Comparison of ENCODE assay signal across 8 cellular contexts in genomic region chr19:36605839-36606478, GRCh38. TPM values are rescaled to one million over a fixed set of nuclear protein-coding genes. Genes with fewer than 3 reads are reported as not detected.
DNase-seq lines count a peak whose midpoint lies in the region; ATAC-seq and TF ChIP-seq lines count a peak whose summit lies in the region.

No MANE protein-coding gene starts in this region.

- H3K4me1 ChIP-seq in HEK293 (ENCODE audit: control insufficient read depth, insufficient read depth, low read length), result peaks cover 6% of the 10 kb centered on the region
- H3K4me1 ChIP-seq in iPS-15b (ENCODE audit: control insufficient read depth, insufficient read depth, low read length), result no peaks in the 10 kb centered on the region

- peaks cover 12% of the 10 kb centered on the region for H3K27me3 ChIP-seq in iPS-15b (ENCODE audit: control insufficient read depth, insufficient read depth, low read length)

- H3K9ac ChIP-seq in iPS-15b (ENCODE audit: low read depth, low read length), result no peak overlapping the region

- peaks cover 21% of the 10 kb centered on the region for H3K4me1 Mint-ChIP-seq in activated CD8-positive, alpha-beta T cell treated with anti-CD3 and anti-CD28 coated beads for 36 hours (ENCODE audit: low read depth)
- H3K4me1 Mint-ChIP-seq in stimulated activated naive CD8-positive, alpha-beta T cell treated with anti-CD3 and anti-CD28 coated beads, Interleukin-15, amount 100 ng/mL, for 72 hours, result peaks cover 28% of the 10 kb centered on the region

- intact Hi-C loops in activated CD8-positive, alpha-beta T cell treated with anti-CD3 and anti-CD28 coated beads for 36 hours (cut with micrococcal nuclease), result no loop called here

- peaks cover 52% of the 10 kb centered on the region for H3K36me3 Mint-ChIP-seq in activated CD8-positive, alpha-beta T cell treated with anti-CD3 and anti-CD28 coated beads for 36 hours (ENCODE audit: low read depth)

- DNase-seq in CD1c-positive myeloid dendritic cell (ENCODE audit: extremely low spot score), result peak; percentile 26
- no peak for DNase-seq in activated CD8-positive, alpha-beta T cell treated with anti-CD3 and anti-CD28 coated beads for 36 hours
- DNase-seq in stimulated activated naive CD8-positive, alpha-beta T cell treated with anti-CD3 and anti-CD28 coated beads, Interleukin-15, amount 100 ng/mL, for 72 hours, result no peak
- no peak for DNase-seq in central memory CD4-positive, alpha-beta T cell
- no peak for DNase-seq in NCI-H774 (lab: John Stamatoyannopoulos, UW)
- DNase-seq in SHP77 (lab: John Stamatoyannopoulos, UW), result no peak

- POLR2A ChIA-PET in HEK293 (lab: Yijun Ruan, JAX), result interaction anchor here (0.8 to 2.8 kb wide), 14 partner anchors 10 to 245 kb away, joined by 3 to 45 read pairs (median 6); partner anchors contain the start of genes ZNF260, ZNF345, ZNF461 and ZNF529
- POLR2A ChIA-PET in activated CD8-positive, alpha-beta T cell treated with anti-CD3 and anti-CD28 coated beads for 36 hours (lab: Charles Lee), result interaction anchor here (1.0 to 2.9 kb wide), 7 partner anchors 20 to 117 kb away, joined by 3 to 15 read pairs (median 5); partner anchors contain the start of genes ZNF461, ZNF529 and ZNF566

- CTCF ChIA-PET in HEK293 (lab: Yijun Ruan, JAX), result no interaction called here
- CTCF ChIA-PET in activated CD8-positive, alpha-beta T cell treated with anti-CD3 and anti-CD28 coated beads for 36 hours (lab: Charles Lee), result no interaction called here

- H3K9me3 ChIP-seq in HEK293 (ENCODE audit: control insufficient read depth, insufficient read depth, low read depth, low read length), result peaks cover 17% of the 10 kb centered on the region
- H3K9me3 ChIP-seq in iPS-15b (ENCODE audit: control insufficient read depth, insufficient read depth, low read length), result no peaks in the 10 kb centered on the region

- H3K27me3 Mint-ChIP-seq in activated CD8-positive, alpha-beta T cell treated with anti-CD3 and anti-CD28 coated beads for 36 hours, result no peaks in the 10 kb centered on the region
- H3K27me3 Mint-ChIP-seq in stimulated activated naive CD8-positive, alpha-beta T cell treated with anti-CD3 and anti-CD28 coated beads, Interleukin-15, amount 100 ng/mL, for 72 hours, result no peaks in the 10 kb centered on the region

- peak overlapping the region; percentile 98 for H3K27ac Mint-ChIP-seq in activated CD8-positive, alpha-beta T cell treated with anti-CD3 and anti-CD28 coated beads for 36 hours
- H3K27ac Mint-ChIP-seq in stimulated activated naive CD8-positive, alpha-beta T cell treated with anti-CD3 and anti-CD28 coated beads, Interleukin-15, amount 100 ng/mL, for 72 hours, result peak overlapping the region; percentile 92 to 99

- TF ChIP-seq CTCF in HEK293 (tag by site-specific recombination; IDR thresholded peaks at IDR 0.05), result no peak
- no peak for TF ChIP-seq CTCF in activated CD8-positive, alpha-beta T cell treated with anti-CD3 and anti-CD28 coated beads for 36 hours (IDR thresholded peaks at IDR 0.05)

- peak overlapping the region; percentile 57 for H3K4me3 ChIP-seq in HEK293 (ENCODE audit: low read depth, low read length)
- peak overlapping the region; percentile 91 for H3K4me3 ChIP-seq in iPS-15b (ENCODE audit: low read depth, low read length)

- H3K4me3 Mint-ChIP-seq in activated CD8-positive, alpha-beta T cell treated with anti-CD3 and anti-CD28 coated beads for 36 hours, result peak overlapping the region; percentile 98
- peak overlapping the region; percentile 92 to 94 for H3K4me3 Mint-ChIP-seq in stimulated activated naive CD8-positive, alpha-beta T cell treated with anti-CD3 and anti-CD28 coated beads, Interleukin-15, amount 100 ng/mL, for 72 hours

- H3K9me3 Mint-ChIP-seq in activated CD8-positive, alpha-beta T cell treated with anti-CD3 and anti-CD28 coated beads for 36 hours, result peaks cover 10% of the 10 kb centered on the region
- H3K9me3 Mint-ChIP-seq in stimulated activated naive CD8-positive, alpha-beta T cell treated with anti-CD3 and anti-CD28 coated beads, Interleukin-15, amount 100 ng/mL, for 72 hours, result peaks cover 25 to 27% of the 10 kb centered on the region in 2 donors

- peak overlapping the region; percentile 98; the same call in 1 of the 2 replicates for H3K27ac ChIP-seq in HEK293 (ENCODE audit: extremely low read depth, low read depth, low read length)

- H3K36me3 ChIP-seq in HEK293 (ENCODE audit: control insufficient read depth in 2 of 2, insufficient read depth in 1 of 2, low read length in 2 of 2), result peaks cover 39 to 67% of the 10 kb centered on the region in 2 experiments
- H3K36me3 ChIP-seq in iPS-15b (ENCODE audit: control insufficient read depth, insufficient read depth, low read length), result peaks cover 2% of the 10 kb centered on the region

- peak; percentile 19 for ATAC-seq in activated CD8-positive, alpha-beta T cell treated with anti-CD3 and anti-CD28 coated beads for 36 hours
- ATAC-seq in stimulated activated naive CD8-positive, alpha-beta T cell treated with anti-CD3 and anti-CD28 coated beads, Interleukin-15, amount 100 ng/mL, for 72 hours, result peak; percentile 48

TF ChIP-seq in HEK293, 187 proteins besides CTCF, POLR2A, EP300 and RAD21 (continues in another document):
- TF ChIP-seq, protein P1, sequence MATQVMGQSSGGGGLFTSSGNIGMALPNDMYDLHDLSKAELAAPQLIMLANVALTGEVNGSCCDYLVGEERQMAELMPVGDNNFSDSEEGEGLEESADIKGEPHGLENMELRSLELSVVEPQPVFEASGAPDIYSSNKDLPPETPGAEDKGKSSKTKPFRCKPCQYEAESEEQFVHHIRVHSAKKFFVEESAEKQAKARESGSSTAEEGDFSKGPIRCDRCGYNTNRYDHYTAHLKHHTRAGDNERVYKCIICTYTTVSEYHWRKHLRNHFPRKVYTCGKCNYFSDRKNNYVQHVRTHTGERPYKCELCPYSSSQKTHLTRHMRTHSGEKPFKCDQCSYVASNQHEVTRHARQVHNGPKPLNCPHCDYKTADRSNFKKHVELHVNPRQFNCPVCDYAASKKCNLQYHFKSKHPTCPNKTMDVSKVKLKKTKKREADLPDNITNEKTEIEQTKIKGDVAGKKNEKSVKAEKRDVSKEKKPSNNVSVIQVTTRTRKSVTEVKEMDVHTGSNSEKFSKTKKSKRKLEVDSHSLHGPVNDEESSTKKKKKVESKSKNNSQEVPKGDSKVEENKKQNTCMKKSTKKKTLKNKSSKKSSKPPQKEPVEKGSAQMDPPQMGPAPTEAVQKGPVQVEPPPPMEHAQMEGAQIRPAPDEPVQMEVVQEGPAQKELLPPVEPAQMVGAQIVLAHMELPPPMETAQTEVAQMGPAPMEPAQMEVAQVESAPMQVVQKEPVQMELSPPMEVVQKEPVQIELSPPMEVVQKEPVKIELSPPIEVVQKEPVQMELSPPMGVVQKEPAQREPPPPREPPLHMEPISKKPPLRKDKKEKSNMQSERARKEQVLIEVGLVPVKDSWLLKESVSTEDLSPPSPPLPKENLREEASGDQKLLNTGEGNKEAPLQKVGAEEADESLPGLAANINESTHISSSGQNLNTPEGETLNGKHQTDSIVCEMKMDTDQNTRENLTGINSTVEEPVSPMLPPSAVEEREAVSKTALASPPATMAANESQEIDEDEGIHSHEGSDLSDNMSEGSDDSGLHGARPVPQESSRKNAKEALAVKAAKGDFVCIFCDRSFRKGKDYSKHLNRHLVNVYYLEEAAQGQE (tag by site-specific recombination; IDR thresholded peaks at IDR 0.05), result 0 out of 2 replicates have a peak, but pooled peaks have one; percentile 52
- TF ChIP-seq HIC1 (tag by site-specific recombination; IDR thresholded peaks at IDR 0.05) (no peak), ZBTB20 (tag by site-specific recombination; IDR thresholded peaks at IDR 0.05) (0 out of 2 replicates have a peak, but pooled peaks have one; percentile 11), ZNF426 (tag by site-specific recombination; IDR thresholded peaks at IDR 0.05) (no peak), GFI1B (tag by site-specific recombination; IDR thresholded peaks at IDR 0.05) (peak; percentile 66; the same call in 1 of the 2 replicates), ZNF670 (tag by site-specific recombination; IDR thresholded peaks at IDR 0.05; ENCODE audit: low read depth) (no peak), ZNF449 (tag by site-specific recombination; IDR thresholded peaks at IDR 0.05) (peak; percentile 26; the same call in 1 of the 2 replicates), ZFP69B (tag by site-specific recombination; IDR thresholded peaks at IDR 0.05) (peak; percentile 62; the same call in 1 of the 2 replicates)

RNA-seq across cellular contexts. Expression of gene ZNF382, which starts 0.8 kb away (rescaled TPM):
- total RNA-seq in activated CD8-positive, alpha-beta T cell treated with anti-CD3 and anti-CD28 coated beads for 36 hours, result 10 to 100 TPM; 10.1 to 10.8 TPM

RNA-seq across cellular contexts. Expression of gene ZNF529, which starts 32.9 kb away (rescaled TPM):
- total RNA-seq in activated CD8-positive, alpha-beta T cell treated with anti-CD3 and anti-CD28 coated beads for 36 hours, result 10 to 100 TPM; 18.5 to 19.2 TPM
